1 cellular context compared by ENCODE assay signal in genomic region chr19:35533201-35533821, GRCh38.
TF ChIP-seq lines count a peak whose summit lies in the region.

Gene GAPDHS (plus strand): TSS chr19:35533456. CDS start chr19:35533528, 72 bp downstream.

TF ChIP-seq in HepG2, 621 proteins besides CTCF, POLR2A, EP300 and RAD21 (continued from another document and continues in another):
- TF ChIP-seq SCMH1 (CRISPR knock-in tag; IDR thresholded peaks at IDR 0.05; ENCODE audit: borderline replicate concordance), result no peak
- no peak for TF ChIP-seq ZNF672 (CRISPR knock-in tag; IDR thresholded peaks at IDR 0.05)
- TF ChIP-seq ZNF747 (CRISPR knock-in tag; IDR thresholded peaks at IDR 0.05; ENCODE audit: borderline replicate concordance), result no peak
- TF ChIP-seq AKNA (CRISPR knock-in tag; IDR thresholded peaks at IDR 0.05; ENCODE audit: borderline replicate concordance), result no peak
- no peak for TF ChIP-seq ZNF615 (CRISPR knock-in tag; IDR thresholded peaks at IDR 0.05; ENCODE audit: borderline replicate concordance)
- no peak for TF ChIP-seq ZFP1 (CRISPR knock-in tag; IDR thresholded peaks at IDR 0.05)
- no peak for TF ChIP-seq NFAT5 (CRISPR knock-in tag; IDR thresholded peaks at IDR 0.05)
- TF ChIP-seq GRHL1 (CRISPR knock-in tag; conservative IDR thresholded peaks at IDR 0.05), result no peak
- TF ChIP-seq ZNF230 (CRISPR knock-in tag; IDR thresholded peaks at IDR 0.05), result no peak
- peak; percentile 99 for TF ChIP-seq CREB1 (IDR thresholded peaks at IDR 0.05)
- no peak for TF ChIP-seq CREB1 (CRISPR knock-in tag; IDR thresholded peaks at IDR 0.05)
- TF ChIP-seq ATRX (CRISPR knock-in tag; IDR thresholded peaks at IDR 0.05; ENCODE audit: borderline replicate concordance), result no peak
- no peak for TF ChIP-seq ZNF33A (CRISPR knock-in tag; IDR thresholded peaks at IDR 0.05; ENCODE audit: borderline replicate concordance)
- no peak for TF ChIP-seq SRSF1 (optimal IDR thresholded peaks at IDR 0.05; ENCODE audit: low read depth, low read length)
- no peak for TF ChIP-seq ZNF775 (CRISPR knock-in tag; IDR thresholded peaks at IDR 0.05; ENCODE audit: borderline replicate concordance)
- no peak for TF ChIP-seq ZNF781 (CRISPR knock-in tag; IDR thresholded peaks at IDR 0.05; ENCODE audit: borderline replicate concordance, not compliant biosample characterization)
- TF ChIP-seq MTA3 (CRISPR knock-in tag; IDR thresholded peaks at IDR 0.05), result no peak
- no peak; the same call in 1 of the 2 replicates for TF ChIP-seq ATF7-NPFF (CRISPR knock-in tag; IDR thresholded peaks at IDR 0.05; ENCODE audit: low read depth)
- TF ChIP-seq ZNF609 (CRISPR knock-in tag; IDR thresholded peaks at IDR 0.05; ENCODE audit: borderline replicate concordance), result no peak
- no peak for TF ChIP-seq RERE (CRISPR knock-in tag; IDR thresholded peaks at IDR 0.05; ENCODE audit: low read depth)
- no peak for TF ChIP-seq ZNF724P (CRISPR knock-in tag; IDR thresholded peaks at IDR 0.05; ENCODE audit: borderline replicate concordance)
- TF ChIP-seq ZFP91 (CRISPR knock-in tag; IDR thresholded peaks at IDR 0.05; ENCODE audit: borderline replicate concordance), result peak; percentile 15; the same call in 1 of the 2 replicates
- no peak for TF ChIP-seq TRIM22 (IDR thresholded peaks at IDR 0.05)
